In the genomic region with DNA sequence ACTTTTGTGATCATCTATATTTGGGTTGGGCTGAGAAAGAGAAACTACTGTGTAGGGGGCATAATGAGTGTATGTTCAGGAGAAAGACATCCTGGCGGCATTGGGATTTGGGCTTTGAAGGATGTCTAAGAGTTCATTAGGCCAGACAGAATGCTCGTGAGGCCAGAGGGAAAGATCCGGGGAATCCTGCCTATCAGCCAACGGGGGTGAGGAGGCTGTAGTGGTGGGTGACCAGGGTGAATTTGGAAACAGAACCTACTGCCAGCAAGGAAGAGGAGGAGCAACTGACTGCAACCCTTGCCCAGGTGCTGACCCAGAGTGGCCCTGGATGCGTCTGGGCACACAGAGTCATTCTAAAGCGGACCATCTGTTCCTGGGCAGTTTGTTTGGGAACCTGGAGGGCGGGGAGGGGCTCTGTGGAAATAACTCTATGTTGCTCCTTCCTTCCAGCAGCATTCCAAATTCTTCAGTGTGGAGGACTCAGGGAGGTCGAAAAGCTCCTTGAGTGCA, we compare ENCODE assay signal across 3 cellular contexts.
TF ChIP-seq lines count a peak whose summit lies in the region.

No MANE protein-coding gene starts in this region.

TF ChIP-seq in SK-N-SH treated with all-trans-retinoic acid at 6 μM for 48 hours, 23 proteins besides CTCF, POLR2A, EP300 and RAD21:
- no peak for TF ChIP-seq BACH2 (CRISPR knock-in tag; IDR thresholded peaks at IDR 0.05; ENCODE audit: borderline replicate concordance)
- TF ChIP-seq ISL1 (CRISPR knock-in tag; IDR thresholded peaks at IDR 0.05) = no peak
- no peak for TF ChIP-seq CSDC2 (CRISPR knock-in tag; IDR thresholded peaks at IDR 0.05)
- TF ChIP-seq RARB (CRISPR knock-in tag; IDR thresholded peaks at IDR 0.05) = no peak
- no peak for TF ChIP-seq TCF4 (CRISPR knock-in tag; IDR thresholded peaks at IDR 0.05; ENCODE audit: borderline replicate concordance)
- peak; percentile 94 for TF ChIP-seq ZFP3 (CRISPR knock-in tag; IDR thresholded peaks at IDR 0.05)
- TF ChIP-seq PPARA (CRISPR knock-in tag; IDR thresholded peaks at IDR 0.05; ENCODE audit: borderline replicate concordance) = no peak
- no peak for TF ChIP-seq PATZ1 (CRISPR knock-in tag; IDR thresholded peaks at IDR 0.05; ENCODE audit: borderline replicate concordance)
- no peak for TF ChIP-seq ESRRG (CRISPR knock-in tag; IDR thresholded peaks at IDR 0.05)

TF ChIP-seq in SK-N-SH, 30 proteins besides CTCF, POLR2A, EP300 and RAD21:
- no peak for TF ChIP-seq GATA2 (CRISPR knock-in tag; IDR thresholded peaks at IDR 0.05)
- TF ChIP-seq, protein P1, sequence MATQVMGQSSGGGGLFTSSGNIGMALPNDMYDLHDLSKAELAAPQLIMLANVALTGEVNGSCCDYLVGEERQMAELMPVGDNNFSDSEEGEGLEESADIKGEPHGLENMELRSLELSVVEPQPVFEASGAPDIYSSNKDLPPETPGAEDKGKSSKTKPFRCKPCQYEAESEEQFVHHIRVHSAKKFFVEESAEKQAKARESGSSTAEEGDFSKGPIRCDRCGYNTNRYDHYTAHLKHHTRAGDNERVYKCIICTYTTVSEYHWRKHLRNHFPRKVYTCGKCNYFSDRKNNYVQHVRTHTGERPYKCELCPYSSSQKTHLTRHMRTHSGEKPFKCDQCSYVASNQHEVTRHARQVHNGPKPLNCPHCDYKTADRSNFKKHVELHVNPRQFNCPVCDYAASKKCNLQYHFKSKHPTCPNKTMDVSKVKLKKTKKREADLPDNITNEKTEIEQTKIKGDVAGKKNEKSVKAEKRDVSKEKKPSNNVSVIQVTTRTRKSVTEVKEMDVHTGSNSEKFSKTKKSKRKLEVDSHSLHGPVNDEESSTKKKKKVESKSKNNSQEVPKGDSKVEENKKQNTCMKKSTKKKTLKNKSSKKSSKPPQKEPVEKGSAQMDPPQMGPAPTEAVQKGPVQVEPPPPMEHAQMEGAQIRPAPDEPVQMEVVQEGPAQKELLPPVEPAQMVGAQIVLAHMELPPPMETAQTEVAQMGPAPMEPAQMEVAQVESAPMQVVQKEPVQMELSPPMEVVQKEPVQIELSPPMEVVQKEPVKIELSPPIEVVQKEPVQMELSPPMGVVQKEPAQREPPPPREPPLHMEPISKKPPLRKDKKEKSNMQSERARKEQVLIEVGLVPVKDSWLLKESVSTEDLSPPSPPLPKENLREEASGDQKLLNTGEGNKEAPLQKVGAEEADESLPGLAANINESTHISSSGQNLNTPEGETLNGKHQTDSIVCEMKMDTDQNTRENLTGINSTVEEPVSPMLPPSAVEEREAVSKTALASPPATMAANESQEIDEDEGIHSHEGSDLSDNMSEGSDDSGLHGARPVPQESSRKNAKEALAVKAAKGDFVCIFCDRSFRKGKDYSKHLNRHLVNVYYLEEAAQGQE (IDR thresholded peaks at IDR 0.05; ENCODE audit: low read depth, low read length) = no peak
- TF ChIP-seq JUND (IDR thresholded peaks at IDR 0.05) = no peak
- no peak for TF ChIP-seq EZH2phosphoT487 (IDR thresholded peaks at IDR 0.05; ENCODE audit: borderline replicate concordance, low read depth)
- TF ChIP-seq POLR2AphosphoS5 (IDR thresholded peaks at IDR 0.05; ENCODE audit: low read depth, low read length) = no peak
- TF ChIP-seq PBX3 (IDR thresholded peaks at IDR 0.05) = no peak
- TF ChIP-seq ZBTB33 (IDR thresholded peaks at IDR 0.05; ENCODE audit: borderline replicate concordance, low read depth) = no peak
- TF ChIP-seq, protein P2, sequence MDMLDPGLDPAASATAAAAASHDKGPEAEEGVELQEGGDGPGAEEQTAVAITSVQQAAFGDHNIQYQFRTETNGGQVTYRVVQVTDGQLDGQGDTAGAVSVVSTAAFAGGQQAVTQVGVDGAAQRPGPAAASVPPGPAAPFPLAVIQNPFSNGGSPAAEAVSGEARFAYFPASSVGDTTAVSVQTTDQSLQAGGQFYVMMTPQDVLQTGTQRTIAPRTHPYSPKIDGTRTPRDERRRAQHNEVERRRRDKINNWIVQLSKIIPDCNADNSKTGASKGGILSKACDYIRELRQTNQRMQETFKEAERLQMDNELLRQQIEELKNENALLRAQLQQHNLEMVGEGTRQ (IDR thresholded peaks at IDR 0.05; ENCODE audit: borderline replicate concordance, low read depth, low read length) = no peak
- no peak for TF ChIP-seq MXI1 (IDR thresholded peaks at IDR 0.05; ENCODE audit: low read depth, low read length)
- TF ChIP-seq GABPA (IDR thresholded peaks at IDR 0.05; ENCODE audit: low read depth) = no peak
- TF ChIP-seq TEAD4 (IDR thresholded peaks at IDR 0.05; ENCODE audit: borderline replicate concordance, insufficient read depth) = no peak
- TF ChIP-seq SIN3A (IDR thresholded peaks at IDR 0.05; ENCODE audit: borderline replicate concordance, low read depth, low read length) = no peak

TF ChIP-seq in HepG2, 621 proteins besides CTCF, POLR2A, EP300 and RAD21:
- TF ChIP-seq ZNF460 (CRISPR knock-in tag; IDR thresholded peaks at IDR 0.05; ENCODE audit: borderline replicate concordance) (no peak), HOXA7 (CRISPR knock-in tag; IDR thresholded peaks at IDR 0.05) (no peak), FOXO1 (CRISPR knock-in tag; IDR thresholded peaks at IDR 0.05) (no peak)
TF ChIP-seq in HepG2: peak in this region for 0.
